In the genomic region with DNA sequence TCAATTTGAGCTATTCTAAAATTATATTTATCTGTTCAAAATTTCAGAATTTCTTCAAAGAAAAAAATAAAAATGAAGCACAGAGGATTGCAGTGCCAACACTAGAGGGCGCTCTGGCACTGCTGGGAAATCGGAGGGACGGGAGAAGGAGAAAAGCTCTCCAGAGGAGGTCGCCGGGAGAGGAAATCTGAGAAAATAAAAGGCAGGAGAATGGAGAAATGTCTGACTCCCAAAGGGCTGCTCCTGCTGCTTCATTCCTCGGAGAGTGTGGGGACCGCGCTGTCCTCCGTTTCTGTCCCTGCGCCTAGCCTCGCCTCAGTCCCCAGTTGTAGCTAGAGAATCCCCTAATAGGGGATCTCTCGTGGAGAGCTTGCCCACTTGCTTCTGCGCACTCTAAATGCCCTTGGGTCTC, we compare ENCODE assay signal across 9 cellular contexts. TPM values are rescaled to one million over a fixed set of nuclear protein-coding genes. Genes with fewer than 3 reads are reported as not detected.
A peak's percentile ranks its signal among the peaks of the same experiment; 100 is the strongest.
DNase-seq lines count a peak whose midpoint lies in the region; ATAC-seq, FAIRE-seq and TF ChIP-seq lines count a peak whose summit lies in the region.
"Had no signal": no experiment of that assay in that cellular context is flagged by ENCODE, and none has a peak within 500 bp of the region (broad histone marks: within the 10 kb centered on the region; RNA-seq: fewer than 3 reads in every experiment).

No MANE protein-coding gene starts in this region.

- H3K9ac ChIP-seq in K562 (ENCODE audit: insufficient read depth in 1 of 2, low read depth in 2 of 2, low read length in 2 of 2) (peak overlapping the region in 1 of 2 experiments; percentile 45; a peak in 1 of 4 replicates), iPS-18a (ENCODE audit: low read length) (no peak overlapping the region), skeletal muscle tissue (ENCODE audit: low read depth in 1 of 3, low read length in 3 of 3) (peak overlapping the region; percentile 58 to 76 (median 74))

- H3K27ac Mint-ChIP-seq in T-helper 17 cell, result no peak overlapping the region

- intact Hi-C loops in K562 (cut with micrococcal nuclease), result loop anchor here (1.0 to 10.0 kb wide), 5 partner anchors 85 to 1058 kb away; no protein-coding TSS in a partner anchor

- in situ Hi-C loops in K562 (cut with MboI), result loop anchor here (5.0 to 25.0 kb wide), 3 partner anchors 107 to 837 kb away; no protein-coding TSS in a partner anchor

- WGBS in K562 (ENCODE audit: insufficient coverage, low coverage, missing lambda C conversion rate), result 4% methylated on average over 13 of the region's 13 CpGs

- H3K4me1 ChIP-seq in K562 (replicated peaks in 1 of 2; ENCODE audit: control insufficient read depth in 2 of 2, insufficient read depth in 2 of 2, low read length in 2 of 2) (no peaks in the 10 kb centered on the region; a peak in 1 of 5 replicates), iPS-18a (ENCODE audit: control insufficient read depth, low read depth, low read length) (peaks cover 14% of the 10 kb centered on the region), skeletal muscle tissue (ENCODE audit: control insufficient read depth in 3 of 3, insufficient read depth in 3 of 3, low read length in 3 of 3) (peaks cover 0 to 4% (median 3%) of the 10 kb centered on the region in 3 donors)

- FAIRE-seq in K562 (lab: Jason Lieb, UNC), result peak; percentile 76

- H3K27ac ChIP-seq in K562 (ENCODE audit: extremely low read depth, low read depth, low read length) (no peak overlapping the region), iPS-18a (ENCODE audit: low read length) (no peak overlapping the region), skeletal muscle tissue (ENCODE audit: low read depth, low read length) (no peak overlapping the region)
- H3K27ac ChIP-seq: skin epidermis had no signal

- H3K79me2 ChIP-seq in K562 (ENCODE audit: control insufficient read depth, insufficient read depth, low read length), result no peaks in the 10 kb centered on the region

- H3K27me3 ChIP-seq in K562 (ENCODE audit: control insufficient read depth in 2 of 2, insufficient read depth in 2 of 2, low read length in 2 of 2), result peaks cover 3 to 6% of the 10 kb centered on the region in 2 experiments; a peak in 3 of 5 replicates
- no peaks in the 10 kb centered on the region for H3K27me3 ChIP-seq in iPS-18a (ENCODE audit: control insufficient read depth, insufficient read depth, low read length)
- no peaks in the 10 kb centered on the region for H3K27me3 ChIP-seq in skeletal muscle tissue (ENCODE audit: control insufficient read depth in 3 of 3, insufficient read depth in 3 of 3, low read length in 3 of 3)

- BruUV-seq in K562 (replicated peaks; lab: Mats Ljungman, UMichigan), result no TSS peak

- H3K4me1 Mint-ChIP-seq in T-helper 17 cell, result peaks cover 11% of the 10 kb centered on the region

- peak; percentile 93 to 97 for TF ChIP-seq RAD21 in K562 (CRISPR knock-in tag; conservative IDR thresholded peaks at IDR 0.05 in 1 of 2, IDR thresholded peaks at IDR 0.05 in 1 of 2)

- peaks cover 55% of the 10 kb centered on the region for H3K27me3 Mint-ChIP-seq in T-helper 17 cell

- H3K4me3 ChIP-seq in K562 (no peak overlapping the region), iPS-18a (ENCODE audit: low read length) (peak overlapping the region; percentile 38), skeletal muscle tissue (ENCODE audit: low read length in 3 of 3) (peak overlapping the region in 2 of 3 donors; percentile 67 to 69)
- H3K4me3 ChIP-seq: skin epidermis had no signal

- TF ChIP-seq POLR2A in K562 (conservative IDR thresholded peaks at IDR 0.05), result no peak

- DNase-seq in GDM1 (lab: John Stamatoyannopoulos, UW) (peak; percentile 16), NCI-H1048 (lab: John Stamatoyannopoulos, UW) (peak; percentile 34), T-helper 17 cell (peak; percentile 15 to 29 (median 26)), K562 (ENCODE audit: extremely low read depth in 1 of 4, low spot score in 3 of 4) (peak; percentile 61 to 72 (median 64))

- H3K36me3 ChIP-seq in K562 (ENCODE audit: control insufficient read depth, insufficient read depth, low read length), result no peaks in the 10 kb centered on the region
- H3K36me3 ChIP-seq in iPS-18a (ENCODE audit: control insufficient read depth, low read depth, low read length), result no peaks in the 10 kb centered on the region
- H3K36me3 ChIP-seq in skeletal muscle tissue (ENCODE audit: control insufficient read depth in 3 of 3, insufficient read depth in 3 of 3, low read length in 3 of 3), result no peaks in the 10 kb centered on the region

- CTCF ChIA-PET in K562 (lab: Yijun Ruan, JAX; ENCODE audit: low intra/inter-chr PET ratio), result interaction anchor here (1.1 to 5.1 kb wide), 5 partner anchors 85 to 1059 kb away, joined by 3 to 62 read pairs (median 9); no protein-coding TSS in a partner anchor

- peak overlapping the region; percentile 47 for H3K4me3 Mint-ChIP-seq in T-helper 17 cell

- H3K9me3 ChIP-seq in T-helper 17 cell (ENCODE audit: control insufficient read depth, low read length, poor library complexity, severe bottlenecking) (no peaks in the 10 kb centered on the region), K562 (replicated peaks; ENCODE audit: control insufficient read depth, insufficient read depth, low read depth, low read length) (no peaks in the 10 kb centered on the region), iPS-18a (ENCODE audit: control insufficient read depth, low read depth, low read length) (no peaks in the 10 kb centered on the region), skeletal muscle tissue (ENCODE audit: control insufficient read depth in 3 of 3, low read length in 3 of 3) (no peaks in the 10 kb centered on the region)

- no peaks in the 10 kb centered on the region for H3K36me3 Mint-ChIP-seq in T-helper 17 cell (ENCODE audit: low read depth)

- peak; percentile 84 to 97 (median 94) for TF ChIP-seq CTCF in K562 (IDR thresholded peaks at IDR 0.05 in 2 of 3, conservative IDR thresholded peaks at IDR 0.05 in 1 of 3; ENCODE audit: insufficient read depth in 2 of 3, low read depth in 1 of 3, low read length in 3 of 3)

- H2AFZ ChIP-seq in K562 (ENCODE audit: low read depth, low read length), result 0 out of 2 replicates have a peak overlapping the region, but pooled peaks have one; percentile 17

- H3K9me1 ChIP-seq in K562 (ENCODE audit: control insufficient read depth, insufficient read depth, low read length), result no peaks in the 10 kb centered on the region

- POLR2A ChIA-PET in K562 (lab: Yijun Ruan, JAX), result interaction anchor here (0.8 to 0.9 kb wide), 2 partner anchors 19 to 108 kb away, joined by 4 to 5 read pairs; no protein-coding TSS in a partner anchor

- H4K20me1 ChIP-seq in K562 (replicated peaks; ENCODE audit: control insufficient read depth, insufficient read depth, low read length), result no peaks in the 10 kb centered on the region

- no peak for TF ChIP-seq EP300 in K562 (IDR thresholded peaks at IDR 0.05; ENCODE audit: low read length)

- peak; percentile 52 for ATAC-seq in T-helper 17 cell
- ATAC-seq in K562, result peak; percentile 80
- ATAC-seq in HG03095 (IDR thresholded peaks at IDR 0.05; ENCODE audit: unreplicated experiment), result no peak
- no peak for ATAC-seq in GM18502 (IDR thresholded peaks at IDR 0.05; ENCODE audit: poor library complexity, unreplicated experiment)

- peak overlapping the region; percentile 54 for H3K4me2 ChIP-seq in K562 (ENCODE audit: insufficient read depth, low read length)

RNA-seq across cellular contexts. Expression of gene ARSB, which starts 40.0 kb away (rescaled TPM):
- total RNA-seq in T-helper 17 cell (1 to 10 TPM; 8.3 to 8.6 TPM), K562 (2014; rRNA removed) (1.7 and 2.9 TPM in 2 replicates), K562 (2014; rRNA removed; fragmentation: Illumina TruSeq; extraction: Trizol) (3.2 TPM in 2 replicates), K562 (2015; rRNA removed; fragmentation: Illumina TruSeq; extraction: Trizol) (4.5 and 4.6 TPM in 2 replicates), K562 (2021) (3.2 and 3.3 TPM in 2 replicates), skeletal muscle tissue (14.6 TPM)
- total RNA-seq in K562 (2011; cell fraction: chromatin; rRNA removed; ENCODE audit: low replicate concordance), result 3.2 and 3.3 TPM in 2 replicates
- 3.7 TPM in 2 replicates for total RNA-seq in K562 (2011; cell fraction: nucleolus; rRNA removed)
- 4.0 and 6.5 TPM in 2 replicates for total RNA-seq in K562 (2011; cell fraction: nucleoplasm; rRNA removed)
- polyA plus RNA-seq in K562 (2011; rRNA removed) (1.7 and 3.1 TPM in 2 replicates), K562 (2014; fragmentation: Illumina TruSeq; extraction: Trizol) (1.7 and 2.4 TPM in 2 replicates), K562 (2014; fragmentation: Nextera tagmentation; extraction: Ambion mirVana) (under 1 TPM; 0.52 to 0.68 TPM), K562 (2014; rRNA removed) (1.4 and 2.8 TPM in 2 replicates)
- polyA plus RNA-seq in K562 (2011; cell fraction: cytosol; rRNA removed), result 1.4 and 2.9 TPM in 2 replicates
- 0.58 and 0.88 TPM in 2 replicates for polyA plus RNA-seq in K562 (2011; cell fraction: nucleus; rRNA removed)
- 2.0 and 2.4 TPM in 2 replicates for polyA plus RNA-seq in K562 (2012)
- polyA minus RNA-seq in K562 (2011; rRNA and poly(A)+ RNA removed), result 2.8 and 4.6 TPM in 2 replicates
- 2.2 and 4.1 TPM in 2 replicates for polyA minus RNA-seq in K562 (2011; cell fraction: cytosol; rRNA and poly(A)+ RNA removed)
- 1.2 and 1.3 TPM in 2 replicates for polyA minus RNA-seq in K562 (2011; cell fraction: nucleus; rRNA and poly(A)+ RNA removed)

RNA-seq across cellular contexts. Expression of gene DMGDH, which starts 44.4 kb away (rescaled TPM):
- 1 to 10 TPM; 1.0 to 2.2 TPM for total RNA-seq in T-helper 17 cell
- total RNA-seq in K562 (2011; cell fraction: chromatin; rRNA removed; ENCODE audit: low replicate concordance), result not detected in 2 replicates
- not detected in 2 replicates for total RNA-seq in K562 (2011; cell fraction: nucleolus; rRNA removed)
- 1.2 TPM in 1 of 2 replicates, not detected in the other for total RNA-seq in K562 (2011; cell fraction: nucleoplasm; rRNA removed)
- not detected in 2 replicates for total RNA-seq in K562 (2014; rRNA removed)
- total RNA-seq in K562 (2014; rRNA removed; fragmentation: Illumina TruSeq; extraction: Trizol), result not detected in 2 replicates
- 0.38 TPM in 1 of 2 replicates, not detected in the other for total RNA-seq in K562 (2015; rRNA removed; fragmentation: Illumina TruSeq; extraction: Trizol)
- 0.51 and 0.58 TPM in 2 replicates for total RNA-seq in K562 (2021)
- polyA plus RNA-seq in K562 (2011; rRNA removed), result not detected in 2 replicates
- not detected in 2 replicates for polyA plus RNA-seq in K562 (2011; cell fraction: cytosol; rRNA removed)
- 0.63 TPM in 1 of 2 replicates, not detected in the other for polyA plus RNA-seq in K562 (2011; cell fraction: nucleus; rRNA removed)
- polyA plus RNA-seq in K562 (2012), result 1.4 TPM in 1 of 2 replicates, not detected in the other
- polyA plus RNA-seq in K562 (2014; fragmentation: Illumina TruSeq; extraction: Trizol), result not detected in 2 replicates
- under 1 TPM in 1 of 2 experiments, not detected in 1; 0.13 TPM for polyA plus RNA-seq in K562 (2014; fragmentation: Nextera tagmentation; extraction: Ambion mirVana)
- not detected in 2 replicates for polyA plus RNA-seq in K562 (2014; rRNA removed)
- polyA minus RNA-seq in K562 (2011; rRNA and poly(A)+ RNA removed), result not detected in 2 replicates
- not detected in 2 replicates for polyA minus RNA-seq in K562 (2011; cell fraction: cytosol; rRNA and poly(A)+ RNA removed)
- not detected in 2 replicates for polyA minus RNA-seq in K562 (2011; cell fraction: nucleus; rRNA and poly(A)+ RNA removed)
- total RNA-seq in skeletal muscle tissue, result 3.1 TPM

RNA-seq across cellular contexts. Expression of gene BHMT2, which starts 44.5 kb away (rescaled TPM):
- not detected for total RNA-seq in T-helper 17 cell
- total RNA-seq in K562 (2011; cell fraction: chromatin; rRNA removed; ENCODE audit: low replicate concordance), result not detected in 2 replicates
- total RNA-seq in K562 (2011; cell fraction: nucleolus; rRNA removed), result not detected in 2 replicates
- total RNA-seq in K562 (2011; cell fraction: nucleoplasm; rRNA removed), result not detected in 2 replicates
- total RNA-seq in K562 (2014; rRNA removed), result not detected in 2 replicates
- total RNA-seq in K562 (2014; rRNA removed; fragmentation: Illumina TruSeq; extraction: Trizol), result not detected in 2 replicates
- not detected in 2 replicates for total RNA-seq in K562 (2015; rRNA removed; fragmentation: Illumina TruSeq; extraction: Trizol)
- not detected in 2 replicates for total RNA-seq in K562 (2021)
- not detected in 2 replicates for polyA plus RNA-seq in K562 (2011; rRNA removed)
- polyA plus RNA-seq in K562 (2011; cell fraction: cytosol; rRNA removed), result not detected in 2 replicates
- not detected in 2 replicates for polyA plus RNA-seq in K562 (2011; cell fraction: nucleus; rRNA removed)
- polyA plus RNA-seq in K562 (2012), result not detected in 2 replicates
- polyA plus RNA-seq in K562 (2014; fragmentation: Illumina TruSeq; extraction: Trizol), result not detected in 2 replicates
- not detected for polyA plus RNA-seq in K562 (2014; fragmentation: Nextera tagmentation; extraction: Ambion mirVana)
- not detected in 2 replicates for polyA plus RNA-seq in K562 (2014; rRNA removed)
- not detected in 2 replicates for polyA minus RNA-seq in K562 (2011; rRNA and poly(A)+ RNA removed)
- not detected in 2 replicates for polyA minus RNA-seq in K562 (2011; cell fraction: cytosol; rRNA and poly(A)+ RNA removed)
- not detected in 2 replicates for polyA minus RNA-seq in K562 (2011; cell fraction: nucleus; rRNA and poly(A)+ RNA removed)
- 1.0 TPM for total RNA-seq in skeletal muscle tissue

Comparison
In these comparisons a context has a peak if more than half of its experiments do, and no peak if none do; other contexts are left out.
1. ATAC-seq: peak in T-helper 17 cell (single experiment) and K562 (single experiment); none in HG03095 (single experiment) and GM18502 (single experiment).
2. Peak in every context shown above with its lines, with median percentiles within 50 percentile points of each other: DNase-seq.